ENCODE assay signal across 1 cellular context in genomic region chrX:40100537-40101429, GRCh38.
TF ChIP-seq lines count a peak whose summit lies in the region.

No MANE protein-coding gene starts in this region.

TF ChIP-seq in HEK293, 187 proteins besides CTCF, POLR2A, EP300 and RAD21 (continued from another document):
- peak; percentile 92 for TF ChIP-seq PATZ1 (tag by site-specific recombination; IDR thresholded peaks at IDR 0.05)
- TF ChIP-seq, protein P1, sequence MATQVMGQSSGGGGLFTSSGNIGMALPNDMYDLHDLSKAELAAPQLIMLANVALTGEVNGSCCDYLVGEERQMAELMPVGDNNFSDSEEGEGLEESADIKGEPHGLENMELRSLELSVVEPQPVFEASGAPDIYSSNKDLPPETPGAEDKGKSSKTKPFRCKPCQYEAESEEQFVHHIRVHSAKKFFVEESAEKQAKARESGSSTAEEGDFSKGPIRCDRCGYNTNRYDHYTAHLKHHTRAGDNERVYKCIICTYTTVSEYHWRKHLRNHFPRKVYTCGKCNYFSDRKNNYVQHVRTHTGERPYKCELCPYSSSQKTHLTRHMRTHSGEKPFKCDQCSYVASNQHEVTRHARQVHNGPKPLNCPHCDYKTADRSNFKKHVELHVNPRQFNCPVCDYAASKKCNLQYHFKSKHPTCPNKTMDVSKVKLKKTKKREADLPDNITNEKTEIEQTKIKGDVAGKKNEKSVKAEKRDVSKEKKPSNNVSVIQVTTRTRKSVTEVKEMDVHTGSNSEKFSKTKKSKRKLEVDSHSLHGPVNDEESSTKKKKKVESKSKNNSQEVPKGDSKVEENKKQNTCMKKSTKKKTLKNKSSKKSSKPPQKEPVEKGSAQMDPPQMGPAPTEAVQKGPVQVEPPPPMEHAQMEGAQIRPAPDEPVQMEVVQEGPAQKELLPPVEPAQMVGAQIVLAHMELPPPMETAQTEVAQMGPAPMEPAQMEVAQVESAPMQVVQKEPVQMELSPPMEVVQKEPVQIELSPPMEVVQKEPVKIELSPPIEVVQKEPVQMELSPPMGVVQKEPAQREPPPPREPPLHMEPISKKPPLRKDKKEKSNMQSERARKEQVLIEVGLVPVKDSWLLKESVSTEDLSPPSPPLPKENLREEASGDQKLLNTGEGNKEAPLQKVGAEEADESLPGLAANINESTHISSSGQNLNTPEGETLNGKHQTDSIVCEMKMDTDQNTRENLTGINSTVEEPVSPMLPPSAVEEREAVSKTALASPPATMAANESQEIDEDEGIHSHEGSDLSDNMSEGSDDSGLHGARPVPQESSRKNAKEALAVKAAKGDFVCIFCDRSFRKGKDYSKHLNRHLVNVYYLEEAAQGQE (tag by site-specific recombination; IDR thresholded peaks at IDR 0.05) = no peak
